In the genomic region with DNA sequence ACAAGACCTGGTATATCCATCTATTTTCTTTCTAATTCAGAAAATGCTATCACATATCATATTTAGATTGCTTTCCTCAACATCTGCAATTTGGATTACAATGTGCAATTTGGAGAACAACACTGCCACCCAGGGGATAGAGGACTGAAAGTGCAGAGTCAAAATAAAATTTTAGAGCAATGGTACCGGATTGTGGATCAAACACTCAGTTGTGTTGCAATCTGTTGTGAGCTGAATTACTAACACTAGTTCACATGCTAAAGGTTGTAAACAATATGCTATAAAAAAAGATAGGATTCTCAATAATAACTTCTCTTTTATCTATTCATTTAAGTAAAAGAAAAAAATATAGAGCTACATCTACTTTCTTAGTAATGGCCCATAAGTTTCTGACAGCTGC, we compare ENCODE assay signal across 9 cellular contexts. TPM values are rescaled to one million over a fixed set of nuclear protein-coding genes. Genes with fewer than 3 reads are reported as not detected.
DNase-seq lines count a peak whose midpoint lies in the region; ATAC-seq and TF ChIP-seq lines count a peak whose summit lies in the region.
"Had no signal": no experiment of that assay in that cellular context is flagged by ENCODE, and none has a peak within 500 bp of the region (broad histone marks: within the 10 kb centered on the region; RNA-seq: fewer than 3 reads in every experiment).

No MANE protein-coding gene starts in this region.

- TF ChIP-seq CTCF in RWPE2 (IDR thresholded peaks at IDR 0.05; ENCODE audit: poor library complexity, severe bottlenecking) (peak; percentile 90), esophagus squamous epithelium (IDR thresholded peaks at IDR 0.05) (peak in 4 of 6 experiments; percentile 32 to 60 (median 46))

- H2BK120ac ChIP-seq in trophoblast cell (ENCODE audit: insufficient read depth, low read length, poor library complexity), result no peak overlapping the region

- H3K14ac ChIP-seq in trophoblast cell (ENCODE audit: low read length), result no peak overlapping the region

- no peaks in the 10 kb centered on the region for H3K9me3 Mint-ChIP-seq in activated T-cell treated with anti-CD3 and anti-CD28 coated beads, Interleukin-2, amount 50 U/mL, for 24 hours

- WGBS in esophagus squamous epithelium, 2 donors, result 0 to 10% methylated on average over 1 of the region's 1 CpG
- no CpG with 5 or more reads among the region's 1 CpG for WGBS in trophoblast cell (ENCODE audit: extremely low coverage, insufficient coverage, insufficient read length)

- H3K4me1 ChIP-seq in Karpas-422 (ENCODE audit: low read length), result no peaks in the 10 kb centered on the region
- H3K4me1 ChIP-seq in RWPE2 (ENCODE audit: insufficient read depth, poor library complexity, severe bottlenecking), result no peaks in the 10 kb centered on the region
- no peaks in the 10 kb centered on the region for H3K4me1 ChIP-seq in esophagus squamous epithelium
- H3K4me1 ChIP-seq in trophoblast cell (ENCODE audit: control insufficient read depth in 1 of 2, insufficient read depth in 2 of 2, low read length in 2 of 2), result no peaks in the 10 kb centered on the region

- no peaks in the 10 kb centered on the region for H3K4me1 Mint-ChIP-seq in activated T-cell treated with anti-CD3 and anti-CD28 coated beads, Interleukin-2, amount 50 U/mL, for 24 hours (ENCODE audit: low read depth)

- H2AFZ ChIP-seq in Karpas-422 (ENCODE audit: low read length) (no peak overlapping the region), trophoblast cell (ENCODE audit: insufficient read depth, low read length, poor library complexity) (no peak overlapping the region)

- H4K8ac ChIP-seq in trophoblast cell (ENCODE audit: low read depth, low read length), result no peak overlapping the region

- no peak overlapping the region for H2AK5ac ChIP-seq in trophoblast cell (ENCODE audit: low read length)

- H3K27ac ChIP-seq in Karpas-422 (ENCODE audit: low read length), result no peak overlapping the region
- H3K27ac ChIP-seq in RWPE2 (ENCODE audit: poor library complexity, severe bottlenecking), result no peak overlapping the region
- no peak overlapping the region for H3K27ac ChIP-seq in esophagus squamous epithelium
- H3K27ac ChIP-seq in trophoblast cell (ENCODE audit: low read depth, low read length), result no peak overlapping the region

- no peak overlapping the region for H3K23ac ChIP-seq in trophoblast cell (ENCODE audit: low read length)

- no peaks in the 10 kb centered on the region for H3K9me2 ChIP-seq in Karpas-422 (replicated peaks; ENCODE audit: insufficient read depth, low read length)

- H3K36me3 Mint-ChIP-seq in activated T-cell treated with anti-CD3 and anti-CD28 coated beads, Interleukin-2, amount 50 U/mL, for 24 hours (ENCODE audit: low read depth), result no peaks in the 10 kb centered on the region

- H3K36me3 ChIP-seq in Karpas-422 (ENCODE audit: insufficient read depth, low read length) (no peaks in the 10 kb centered on the region), RWPE2 (ENCODE audit: low read depth) (no peaks in the 10 kb centered on the region), esophagus squamous epithelium (no peaks in the 10 kb centered on the region), trophoblast cell (ENCODE audit: control insufficient read depth in 1 of 2, insufficient read depth in 2 of 2, low read length in 2 of 2) (no peaks in the 10 kb centered on the region)

- H2BK12ac ChIP-seq in trophoblast cell (ENCODE audit: low read length), result no peak overlapping the region

- H3K18ac ChIP-seq in trophoblast cell (ENCODE audit: low read length), result no peak overlapping the region

- H4K20me1 ChIP-seq in Karpas-422 (ENCODE audit: insufficient read depth, low read depth, low read length), result no peaks in the 10 kb centered on the region

- H3K27me3 Mint-ChIP-seq in activated T-cell treated with anti-CD3 and anti-CD28 coated beads, Interleukin-2, amount 50 U/mL, for 24 hours, result peaks cover 5% of the 10 kb centered on the region

- no peaks in the 10 kb centered on the region for H3K79me2 ChIP-seq in Karpas-422 (ENCODE audit: low read length)
- H3K79me2 ChIP-seq in trophoblast cell (ENCODE audit: control insufficient read depth, insufficient read depth, low read length, poor library complexity), result no peaks in the 10 kb centered on the region

- H3K79me1 ChIP-seq in trophoblast cell (ENCODE audit: low read length), result no peaks in the 10 kb centered on the region

- H3K9me3 ChIP-seq in Karpas-422 (ENCODE audit: low read length) (no peaks in the 10 kb centered on the region), RWPE2 (ENCODE audit: severe bottlenecking) (no peaks in the 10 kb centered on the region), esophagus squamous epithelium (no peaks in the 10 kb centered on the region), trophoblast cell (ENCODE audit: insufficient read depth, low read depth, low read length) (peaks cover 4% of the 10 kb centered on the region)

- H3K9ac ChIP-seq in Karpas-422 (ENCODE audit: low read length) (no peak overlapping the region), trophoblast cell (ENCODE audit: low read length) (no peak overlapping the region)

- H4K12ac ChIP-seq in trophoblast cell (ENCODE audit: low read depth, low read length), result no peak overlapping the region

- no peak overlapping the region for H4K91ac ChIP-seq in trophoblast cell (ENCODE audit: low read depth, low read length)

- H3K27me3 ChIP-seq in Karpas-422 (ENCODE audit: low read length), result no peaks in the 10 kb centered on the region
- peaks cover 3% of the 10 kb centered on the region for H3K27me3 ChIP-seq in RWPE2 (ENCODE audit: insufficient read depth, poor library complexity, severe bottlenecking)
- H3K27me3 ChIP-seq in esophagus squamous epithelium, result no peaks in the 10 kb centered on the region
- H3K27me3 ChIP-seq in trophoblast cell (ENCODE audit: insufficient read depth, low read length), result no peaks in the 10 kb centered on the region

- intact Hi-C loops in esophagus squamous epithelium (cut with DNase I), result no loop called here

- peak; percentile 70 for ATAC-seq in GM19328 (IDR thresholded peaks at IDR 0.05; ENCODE audit: unreplicated experiment)
- peak; percentile 77; the same call in 2 of the 3 replicates for ATAC-seq in RWPE2 (ENCODE audit: low read depth)

- no peak overlapping the region for H3K4ac ChIP-seq in trophoblast cell (ENCODE audit: low read depth, low read length)

- H3K4me3 ChIP-seq in Karpas-422 (ENCODE audit: low read length), result no peak overlapping the region
- no peak overlapping the region for H3K4me3 ChIP-seq in RWPE2 (ENCODE audit: severe bottlenecking)
- H3K4me3 ChIP-seq in esophagus squamous epithelium, result no peak overlapping the region
- no peak overlapping the region for H3K4me3 ChIP-seq in trophoblast cell (ENCODE audit: low read depth, low read length)

- no peak overlapping the region for H3K27ac Mint-ChIP-seq in activated T-cell treated with anti-CD3 and anti-CD28 coated beads, Interleukin-2, amount 50 U/mL, for 24 hours

- DNase-seq in DMS53 treated with DMSO at 0.1 percent for 48 hours (lab: John Stamatoyannopoulos, UW; ENCODE audit: unreplicated experiment) (peak; percentile 64), Karpas-422 (peak; percentile 81), RWPE2 (ENCODE audit: low spot score) (no peak), esophagus squamous epithelium (lab: John Stamatoyannopoulos, UW) (no peak), trophoblast cell (peak; percentile 37 to 79)
- DNase-seq in activated T-cell treated with anti-CD3 and anti-CD28 coated beads, Interleukin-2, amount 50 U/mL, for 24 hours, result no peak
- DNase-seq in activated effector memory CD4-positive, alpha-beta T cell treated with anti-CD3 and anti-CD28 coated beads, Interleukin-2, amount 50 U/mL, for 16 hours, result no peak
- DNase-seq: right cardiac atrium had no signal

- TF ChIP-seq POLR2A in esophagus squamous epithelium (IDR thresholded peaks at IDR 0.05), result no peak

- H3K4me2 ChIP-seq in Karpas-422 (ENCODE audit: low read depth, low read length, poor library complexity, severe bottlenecking), result no peak overlapping the region
- no peak overlapping the region for H3K4me2 ChIP-seq in trophoblast cell (ENCODE audit: low read length)

- no peak overlapping the region for H2BK5ac ChIP-seq in trophoblast cell (ENCODE audit: low read depth, low read length, poor library complexity)

- no peak overlapping the region for H3K4me3 Mint-ChIP-seq in activated T-cell treated with anti-CD3 and anti-CD28 coated beads, Interleukin-2, amount 50 U/mL, for 24 hours

RNA-seq across cellular contexts. Expression of gene SRFBP1, which starts 11.9 kb away (rescaled TPM):
- 10.7 and 18.6 TPM in 2 replicates for total RNA-seq in Karpas-422 (2014; rRNA removed; shearing (Covaris generic); ENCODE audit: low replicate concordance)
- 10 to 100 TPM; 13.5 to 19.8 (median 14.4) TPM for total RNA-seq in esophagus squamous epithelium
- 6.4 and 6.9 TPM in 2 replicates for polyA plus RNA-seq in trophoblast cell (2013)

Comparison
In these comparisons a context has a peak if more than half of its experiments do, and no peak if none do; other contexts are left out.
1. DNase-seq: peak in DMS53 treated with DMSO at 0.1 percent for 48 hours (single experiment), Karpas-422 (single experiment) and trophoblast cell (2 of 2); none in RWPE2 (single experiment), esophagus squamous epithelium (single experiment), activated T-cell treated with anti-CD3 and anti-CD28 coated beads, Interleukin-2, amount 50 U/mL, for 24 hours (single experiment) and activated effector memory CD4-positive, alpha-beta T cell treated with anti-CD3 and anti-CD28 coated beads, Interleukin-2, amount 50 U/mL, for 16 hours (single experiment).